ENCODE assay signal across 9 cellular contexts in genomic region chr3:43994594-43995077, GRCh38.
DNase-seq lines count a peak whose midpoint lies in the region; ATAC-seq and TF ChIP-seq lines count a peak whose summit lies in the region.
"Had no signal": no experiment of that assay in that cellular context is flagged by ENCODE, and none has a peak within 500 bp of the region (broad histone marks: within the 10 kb centered on the region; RNA-seq: fewer than 3 reads in every experiment).

No MANE protein-coding gene starts in this region.

- no peak for TF ChIP-seq CTCF in BJ (IDR thresholded peaks at IDR 0.05; ENCODE audit: insufficient read depth, low read depth, low read length)
- TF ChIP-seq CTCF in HFF-Myc (IDR thresholded peaks at IDR 0.05; ENCODE audit: low read depth, low read length, missing control alignments) = no peak

- H3K27ac Mint-ChIP-seq in activated naive CD8-positive, alpha-beta T cell treated with anti-CD3 and anti-CD28 coated beads, Interleukin-2, amount 50 U/mL, for 24 hours = no peak overlapping the region

- H3K27me3 ChIP-seq in BJ (ENCODE audit: control insufficient read depth, insufficient read depth, low read length) = peaks cover 4% of the 10 kb centered on the region
- peaks cover 59% of the 10 kb centered on the region for H3K27me3 ChIP-seq in muscle layer of duodenum (ENCODE audit: low read depth, low read length)

- H3K4me3 ChIP-seq in BJ (ENCODE audit: low read depth, low read length) (peak overlapping the region; percentile 49), HFF-Myc (replicated peaks; ENCODE audit: low read depth, low read length) (peak overlapping the region; percentile 35), muscle layer of duodenum (ENCODE audit: low read depth in 1 of 2, low read length in 2 of 2) (peak overlapping the region; percentile 7 to 51)

- no peak for ATAC-seq in activated naive CD8-positive, alpha-beta T cell treated with anti-CD3 and anti-CD28 coated beads, Interleukin-2, amount 50 U/mL, for 24 hours
- no peak for ATAC-seq in GM18520 (IDR thresholded peaks at IDR 0.05; ENCODE audit: unreplicated experiment)
- ATAC-seq in HG03378 (IDR thresholded peaks at IDR 0.05; ENCODE audit: unreplicated experiment) = no peak
- ATAC-seq: left ventricle myocardium superior had no signal

- no peaks in the 10 kb centered on the region for H3K36me3 Mint-ChIP-seq in activated naive CD8-positive, alpha-beta T cell treated with anti-CD3 and anti-CD28 coated beads, Interleukin-2, amount 50 U/mL, for 24 hours (ENCODE audit: low read depth)

- peaks cover 10 to 14% of the 10 kb centered on the region in 2 donors for H3K9me3 ChIP-seq in muscle layer of duodenum (ENCODE audit: control insufficient read depth in 1 of 2, low read length in 2 of 2)

- peaks cover 9 to 52% of the 10 kb centered on the region in 2 donors for H3K4me1 ChIP-seq in muscle layer of duodenum (ENCODE audit: control insufficient read depth in 1 of 2, insufficient read depth in 2 of 2, low read length in 2 of 2)

- peaks cover 39% of the 10 kb centered on the region for H3K4me1 Mint-ChIP-seq in activated naive CD8-positive, alpha-beta T cell treated with anti-CD3 and anti-CD28 coated beads, Interleukin-2, amount 50 U/mL, for 24 hours

- H3K36me3 ChIP-seq in BJ (ENCODE audit: control insufficient read depth, insufficient read depth, low read length) = no peaks in the 10 kb centered on the region
- no peaks in the 10 kb centered on the region for H3K36me3 ChIP-seq in muscle layer of duodenum (ENCODE audit: control insufficient read depth in 1 of 2, insufficient read depth in 2 of 2, low read length in 2 of 2)

- POLR2A ChIA-PET in BJ (lab: Charles Lee) = no interaction called here

- peak overlapping the region; percentile 57 for H3K4me3 Mint-ChIP-seq in activated naive CD8-positive, alpha-beta T cell treated with anti-CD3 and anti-CD28 coated beads, Interleukin-2, amount 50 U/mL, for 24 hours

- DNase-seq in BJ (ENCODE audit: low read depth) (no peak), HFF-Myc (ENCODE audit: extremely low read depth, low read depth) (no peak), GM19238 (ENCODE audit: insufficient read length, low spot score) (no peak)
- DNase-seq in activated naive CD8-positive, alpha-beta T cell treated with anti-CD3 and anti-CD28 coated beads, Interleukin-2, amount 50 U/mL, for 24 hours = peak; percentile 3
- no peak for DNase-seq in activated CD4-positive, CD25-positive, alpha-beta regulatory T cell (lab: John Stamatoyannopoulos, UW)
- DNase-seq: left ventricle myocardium superior had no signal

- peaks cover 22% of the 10 kb centered on the region for H3K9me3 Mint-ChIP-seq in activated naive CD8-positive, alpha-beta T cell treated with anti-CD3 and anti-CD28 coated beads, Interleukin-2, amount 50 U/mL, for 24 hours

- no peak overlapping the region for H3K27ac ChIP-seq in muscle layer of duodenum (ENCODE audit: low read length)

- H3K27me3 Mint-ChIP-seq in activated naive CD8-positive, alpha-beta T cell treated with anti-CD3 and anti-CD28 coated beads, Interleukin-2, amount 50 U/mL, for 24 hours = peaks cover 79% of the 10 kb centered on the region

- CTCF ChIA-PET in BJ (lab: Yijun Ruan, JAX) = interaction anchor here (0.6 to 2.5 kb wide), 3 partner anchors 11 to 204 kb away, joined by 3 to 16 read pairs (median 3); no protein-coding TSS in a partner anchor
